24 cellular contexts compared by ENCODE assay signal in the genomic region with DNA sequence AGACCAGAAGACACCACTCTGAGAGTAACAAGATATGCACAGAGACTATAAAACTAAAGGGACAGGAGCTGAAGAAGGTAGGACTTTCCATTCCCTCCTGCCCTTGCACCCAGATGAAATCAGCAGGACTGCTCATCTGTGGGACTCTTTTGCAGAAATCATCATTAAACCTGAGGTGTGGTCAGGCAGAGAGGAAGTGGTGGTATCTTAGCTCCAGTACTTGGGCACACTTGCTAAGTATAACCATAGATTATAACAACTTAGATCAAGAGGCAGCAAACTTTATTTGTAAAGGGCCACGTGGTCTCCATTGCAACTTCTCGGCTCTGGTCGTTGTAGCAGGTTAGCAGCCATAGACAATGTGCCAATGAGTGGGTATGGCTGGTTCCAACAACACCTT.
"Had no signal": no experiment of that assay in that cellular context is flagged by ENCODE, and none has a peak within 500 bp of the region (broad histone marks: within the 10 kb centered on the region; RNA-seq: fewer than 3 reads in every experiment).

No MANE protein-coding gene starts in this region.

- H3K27me3 Mint-ChIP-seq: stimulated activated naive CD8-positive, alpha-beta T cell treated with anti-CD3 and anti-CD28 coated beads, Interleukin-15, amount 100 ng/mL, for 72 hours had no signal

- H3K9me3 ChIP-seq: lower lobe of right lung, right lobe of liver, thyroid gland, vagina had no signal

- H3K27ac Mint-ChIP-seq: endodermal cell; progenitor cell of endocrine pancreas; stimulated activated naive CD8-positive, alpha-beta T cell treated with anti-CD3 and anti-CD28 coated beads, Interleukin-15, amount 100 ng/mL, for 72 hours had no signal

- ATAC-seq: foreskin keratinocyte; gastroesophageal sphincter; heart left ventricle; left ventricle myocardium superior; lower lobe of right lung; naive thymus-derived CD8-positive, alpha-beta T cell; right lobe of liver; stimulated activated naive CD8-positive, alpha-beta T cell treated with anti-CD3 and anti-CD28 coated beads, Interleukin-15, amount 100 ng/mL, for 72 hours had no signal

- H3K9me3 Mint-ChIP-seq: stimulated activated naive CD8-positive, alpha-beta T cell treated with anti-CD3 and anti-CD28 coated beads, Interleukin-15, amount 100 ng/mL, for 72 hours had no signal

- H3K27me3 ChIP-seq: esophagus muscularis mucosa, foreskin keratinocyte, gastroesophageal sphincter, heart left ventricle, hepatocyte, right lobe of liver, thyroid gland, vagina had no signal

- H3K4me3 ChIP-seq: coronary artery, dorsolateral prefrontal cortex, esophagus muscularis mucosa, gastroesophageal sphincter, heart left ventricle, hepatocyte, lower lobe of right lung, right lobe of liver, thyroid gland, vagina had no signal

- DNase-seq: dorsolateral prefrontal cortex; effector CD4-positive, alpha-beta T cell; endodermal cell; foreskin keratinocyte; heart left ventricle; islet precursor cell; left ventricle myocardium superior; lower lobe of right lung; naive thymus-derived CD8-positive, alpha-beta T cell; right lobe of liver; small intestine; stimulated activated CD4-positive, alpha-beta T cell treated with anti-CD3 and anti-CD28 coated beads, Interleukin-15, amount 100 ng/mL, for 24 hours; stimulated activated CD4-positive, alpha-beta T cell treated with anti-CD3 and anti-CD28 coated beads, Interleukin-2, amount 100 ng/mL, for 48 hours; stimulated activated naive CD4-positive, alpha-beta T cell; stimulated activated naive CD8-positive, alpha-beta T cell treated with anti-CD3 and anti-CD28 coated beads, Interleukin-15, amount 100 ng/mL, for 72 hours; thyroid gland; trophoblast cell had no signal

- H3K36me3 ChIP-seq: esophagus muscularis mucosa, gastroesophageal sphincter, heart left ventricle, lower lobe of right lung, right lobe of liver, thyroid gland, vagina had no signal

- H3K36me3 Mint-ChIP-seq: naive thymus-derived CD8-positive, alpha-beta T cell had no signal

- H3K27ac ChIP-seq: dorsolateral prefrontal cortex, esophagus muscularis mucosa, foreskin keratinocyte, gastroesophageal sphincter, heart left ventricle, hepatocyte, lower lobe of right lung, parathyroid adenoma, right lobe of liver, thyroid gland, vagina had no signal

- H3K4me1 Mint-ChIP-seq: endodermal cell; stimulated activated naive CD8-positive, alpha-beta T cell treated with anti-CD3 and anti-CD28 coated beads, Interleukin-15, amount 100 ng/mL, for 72 hours had no signal

- H3K4me3 Mint-ChIP-seq: endodermal cell; stimulated activated naive CD8-positive, alpha-beta T cell treated with anti-CD3 and anti-CD28 coated beads, Interleukin-15, amount 100 ng/mL, for 72 hours had no signal

- H3K4me1 ChIP-seq: esophagus muscularis mucosa, foreskin keratinocyte, gastroesophageal sphincter, lower lobe of right lung, parathyroid adenoma, right lobe of liver, thyroid gland, vagina had no signal
